In genomic region chr4:103075894-103076776, GRCh38 we compare ENCODE assay signal across 1 cellular context.
TF ChIP-seq lines count a peak whose summit lies in the region.

A gene with protein sequence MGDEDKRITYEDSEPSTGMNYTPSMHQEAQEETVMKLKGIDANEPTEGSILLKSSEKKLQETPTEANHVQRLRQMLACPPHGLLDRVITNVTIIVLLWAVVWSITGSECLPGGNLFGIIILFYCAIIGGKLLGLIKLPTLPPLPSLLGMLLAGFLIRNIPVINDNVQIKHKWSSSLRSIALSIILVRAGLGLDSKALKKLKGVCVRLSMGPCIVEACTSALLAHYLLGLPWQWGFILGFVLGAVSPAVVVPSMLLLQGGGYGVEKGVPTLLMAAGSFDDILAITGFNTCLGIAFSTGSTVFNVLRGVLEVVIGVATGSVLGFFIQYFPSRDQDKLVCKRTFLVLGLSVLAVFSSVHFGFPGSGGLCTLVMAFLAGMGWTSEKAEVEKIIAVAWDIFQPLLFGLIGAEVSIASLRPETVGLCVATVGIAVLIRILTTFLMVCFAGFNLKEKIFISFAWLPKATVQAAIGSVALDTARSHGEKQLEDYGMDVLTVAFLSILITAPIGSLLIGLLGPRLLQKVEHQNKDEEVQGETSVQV (minus strand): TSS chr4:103076761. CDS start chr4:103067550, 9,211 bp downstream.

TF ChIP-seq in HepG2, 621 proteins besides CTCF, POLR2A, EP300 and RAD21 (continued from another document and continues in another):
- TF ChIP-seq NFIB (CRISPR knock-in tag; IDR thresholded peaks at IDR 0.05; ENCODE audit: borderline replicate concordance) (no peak), ZNF777 (CRISPR knock-in tag; IDR thresholded peaks at IDR 0.05) (peak; percentile 74), DMAP1 (CRISPR knock-in tag; IDR thresholded peaks at IDR 0.05) (peak; percentile 87), ZNF430 (CRISPR knock-in tag; IDR thresholded peaks at IDR 0.05) (peak; percentile 76), ASH2L (IDR thresholded peaks at IDR 0.05; ENCODE audit: insufficient read length, low read depth, low read length) (peak; percentile 83), ZMYM3 (CRISPR knock-in tag; IDR thresholded peaks at IDR 0.05) (peak; percentile 23; the same call in 1 of the 2 replicates), ZNF230 (CRISPR knock-in tag; IDR thresholded peaks at IDR 0.05) (peak; percentile 82), ZNF558 (CRISPR knock-in tag; IDR thresholded peaks at IDR 0.05; ENCODE audit: borderline replicate concordance) (no peak; the same call in 1 of the 2 replicates), SRSF4 (IDR thresholded peaks at IDR 0.05; ENCODE audit: low read depth, low read length, poor library complexity, severe bottlenecking) (peak; percentile 48), ZNF17 (CRISPR knock-in tag; IDR thresholded peaks at IDR 0.05) (no peak), SMAD3 (CRISPR knock-in tag; IDR thresholded peaks at IDR 0.05) (peak; percentile 9; the same call in 1 of the 2 replicates), ZFYVE20 (CRISPR knock-in tag; IDR thresholded peaks at IDR 0.05; ENCODE audit: borderline replicate concordance, low read depth) (peak; percentile 24; the same call in 1 of the 2 replicates), ZNF431 (CRISPR knock-in tag; IDR thresholded peaks at IDR 0.05; ENCODE audit: borderline replicate concordance, low read depth) (peak; percentile 34; the same call in 1 of the 2 replicates), RCOR2 (CRISPR knock-in tag; IDR thresholded peaks at IDR 0.05) (0 out of 2 replicates have a peak, but pooled peaks have one; percentile 26), ZNF234 (CRISPR knock-in tag; conservative IDR thresholded peaks at IDR 0.05) (peak; percentile 96; the same call in 1 of the 2 replicates), ZMYM4 (CRISPR knock-in tag; IDR thresholded peaks at IDR 0.05) (peak; percentile 30), CAMTA2 (CRISPR knock-in tag; IDR thresholded peaks at IDR 0.05; ENCODE audit: borderline replicate concordance) (0 out of 2 replicates have a peak, but pooled peaks have one; percentile 60), XBP1 (CRISPR knock-in tag; IDR thresholded peaks at IDR 0.05) (no peak), ZNF841 (CRISPR knock-in tag; IDR thresholded peaks at IDR 0.05; ENCODE audit: borderline replicate concordance) (peak; percentile 42; the same call in 1 of the 2 replicates), KLF15 (CRISPR knock-in tag; IDR thresholded peaks at IDR 0.05; ENCODE audit: borderline replicate concordance) (peak; percentile 31; the same call in 1 of the 2 replicates), IKZF5 (CRISPR knock-in tag; IDR thresholded peaks at IDR 0.05) (0 out of 2 replicates have a peak, but pooled peaks have one; percentile 34), ZC3H13 (CRISPR knock-in tag; IDR thresholded peaks at IDR 0.05) (0 out of 2 replicates have a peak, but pooled peaks have one; percentile 39), ZSCAN31 (CRISPR knock-in tag; IDR thresholded peaks at IDR 0.05; ENCODE audit: low read depth) (no peak), PAXIP1 (CRISPR knock-in tag; conservative IDR thresholded peaks at IDR 0.05) (no peak), ARNTL (CRISPR knock-in tag; IDR thresholded peaks at IDR 0.05) (no peak; the same call in 1 of the 2 replicates), RBFOX2 (IDR thresholded peaks at IDR 0.05; ENCODE audit: low read depth, low read length) (peak; percentile 96), ZNF224 (CRISPR knock-in tag; IDR thresholded peaks at IDR 0.05) (no peak), FLYWCH1 (CRISPR knock-in tag; IDR thresholded peaks at IDR 0.05) (0 out of 2 replicates have a peak, but pooled peaks have one; percentile 51), RFXAP (CRISPR knock-in tag; IDR thresholded peaks at IDR 0.05; ENCODE audit: borderline replicate concordance) (no peak), ZMAT3 (CRISPR knock-in tag; conservative IDR thresholded peaks at IDR 0.05) (peak; percentile 75), TBX3 (IDR thresholded peaks at IDR 0.05; ENCODE audit: borderline replicate concordance) (peak; percentile 8; the same call in 1 of the 2 replicates), ZNF781 (CRISPR knock-in tag; IDR thresholded peaks at IDR 0.05; ENCODE audit: borderline replicate concordance, not compliant biosample characterization) (no peak), HOXA3 (CRISPR knock-in tag; IDR thresholded peaks at IDR 0.05) (peak; percentile 52; the same call in 1 of the 2 replicates), SALL1 (CRISPR knock-in tag; IDR thresholded peaks at IDR 0.05) (peak; percentile 89), DBP (CRISPR knock-in tag; IDR thresholded peaks at IDR 0.05; ENCODE audit: not compliant biosample characterization) (no peak), NONO (IDR thresholded peaks at IDR 0.05) (no peak), NONO (CRISPR knock-in tag; conservative IDR thresholded peaks at IDR 0.05) (peak; percentile 78), SALL2 (CRISPR knock-in tag; IDR thresholded peaks at IDR 0.05) (peak; percentile 47; the same call in 1 of the 2 replicates), ZBTB14 (CRISPR knock-in tag; IDR thresholded peaks at IDR 0.05) (peak; percentile 62), ZNF503 (CRISPR knock-in tag; IDR thresholded peaks at IDR 0.05) (no peak; the same call in 1 of the 2 replicates), ZNF34 (CRISPR knock-in tag; IDR thresholded peaks at IDR 0.05; ENCODE audit: borderline replicate concordance) (no peak), ZBTB7B (CRISPR knock-in tag; IDR thresholded peaks at IDR 0.05) (peak; percentile 43; the same call in 1 of the 2 replicates), GATA4 (IDR thresholded peaks at IDR 0.05; ENCODE audit: borderline replicate concordance, low read depth) (no peak), DR1 (CRISPR knock-in tag; IDR thresholded peaks at IDR 0.05) (peak; percentile 26; the same call in 1 of the 2 replicates), SP140L (CRISPR knock-in tag; IDR thresholded peaks at IDR 0.05; ENCODE audit: borderline replicate concordance) (no peak), ZNF776 (CRISPR knock-in tag; IDR thresholded peaks at IDR 0.05) (0 out of 2 replicates have a peak, but pooled peaks have one; percentile 60), ZFP1 (CRISPR knock-in tag; IDR thresholded peaks at IDR 0.05) (no peak)
- TF ChIP-seq, protein P1, sequence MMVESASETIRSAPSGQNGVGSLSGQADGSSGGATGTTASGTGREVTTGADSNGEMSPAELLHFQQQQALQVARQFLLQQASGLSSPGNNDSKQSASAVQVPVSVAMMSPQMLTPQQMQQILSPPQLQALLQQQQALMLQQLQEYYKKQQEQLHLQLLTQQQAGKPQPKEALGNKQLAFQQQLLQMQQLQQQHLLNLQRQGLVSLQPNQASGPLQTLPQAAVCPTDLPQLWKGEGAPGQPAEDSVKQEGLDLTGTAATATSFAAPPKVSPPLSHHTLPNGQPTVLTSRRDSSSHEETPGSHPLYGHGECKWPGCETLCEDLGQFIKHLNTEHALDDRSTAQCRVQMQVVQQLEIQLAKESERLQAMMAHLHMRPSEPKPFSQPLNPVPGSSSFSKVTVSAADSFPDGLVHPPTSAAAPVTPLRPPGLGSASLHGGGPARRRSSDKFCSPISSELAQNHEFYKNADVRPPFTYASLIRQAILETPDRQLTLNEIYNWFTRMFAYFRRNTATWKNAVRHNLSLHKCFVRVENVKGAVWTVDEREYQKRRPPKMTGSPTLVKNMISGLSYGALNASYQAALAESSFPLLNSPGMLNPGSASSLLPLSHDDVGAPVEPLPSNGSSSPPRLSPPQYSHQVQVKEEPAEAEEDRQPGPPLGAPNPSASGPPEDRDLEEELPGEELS (CRISPR knock-in tag; IDR thresholded peaks at IDR 0.05), result 0 out of 2 replicates have a peak, but pooled peaks have one; percentile 30
- TF ChIP-seq, protein P2, sequence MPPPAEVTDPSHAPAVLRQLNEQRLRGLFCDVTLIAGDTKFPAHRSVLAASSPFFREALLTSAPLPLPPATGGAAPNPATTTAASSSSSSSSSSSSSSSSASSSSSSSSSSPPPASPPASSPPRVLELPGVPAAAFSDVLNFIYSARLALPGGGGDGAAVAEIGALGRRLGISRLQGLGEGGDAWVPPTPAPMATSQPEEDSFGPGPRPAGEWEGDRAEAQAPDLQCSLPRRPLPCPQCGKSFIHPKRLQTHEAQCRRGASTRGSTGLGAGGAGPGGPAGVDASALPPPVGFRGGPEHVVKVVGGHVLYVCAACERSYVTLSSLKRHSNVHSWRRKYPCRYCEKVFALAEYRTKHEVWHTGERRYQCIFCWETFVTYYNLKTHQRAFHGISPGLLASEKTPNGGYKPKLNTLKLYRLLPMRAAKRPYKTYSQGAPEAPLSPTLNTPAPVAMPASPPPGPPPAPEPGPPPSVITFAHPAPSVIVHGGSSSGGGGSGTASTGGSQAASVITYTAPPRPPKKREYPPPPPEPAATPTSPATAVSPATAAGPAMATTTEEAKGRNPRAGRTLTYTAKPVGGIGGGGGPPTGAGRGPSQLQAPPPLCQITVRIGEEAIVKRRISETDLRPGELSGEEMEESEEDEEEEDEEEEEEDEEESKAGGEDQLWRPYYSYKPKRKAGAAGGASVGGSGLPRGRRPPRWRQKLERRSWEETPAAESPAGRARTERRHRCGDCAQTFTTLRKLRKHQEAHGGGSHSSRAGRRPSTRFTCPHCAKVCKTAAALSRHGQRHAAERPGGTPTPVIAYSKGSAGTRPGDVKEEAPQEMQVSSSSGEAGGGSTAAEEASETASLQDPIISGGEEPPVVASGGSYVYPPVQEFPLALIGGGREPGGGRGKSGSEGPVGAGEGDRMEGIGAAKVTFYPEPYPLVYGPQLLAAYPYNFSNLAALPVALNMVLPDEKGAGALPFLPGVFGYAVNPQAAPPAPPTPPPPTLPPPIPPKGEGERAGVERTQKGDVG (CRISPR knock-in tag; IDR thresholded peaks at IDR 0.05; ENCODE audit: borderline replicate concordance), result 0 out of 2 replicates have a peak, but pooled peaks have one; percentile 26
